ENCODE assay signal across 8 cellular contexts in genomic region chr3:51941798-51942602, GRCh38. TPM values are rescaled to one million over a fixed set of nuclear protein-coding genes. Genes with fewer than 3 reads are reported as not detected.
DNase-seq lines count a peak whose midpoint lies in the region; ATAC-seq and TF ChIP-seq lines count a peak whose summit lies in the region.

Gene PARP3 (plus strand): TSS chr3:51942363. CDS start chr3:51943356, 993 bp downstream.
Gene RRP9 (minus strand): TSS chr3:51941904. CDS start chr3:51941867, 37 bp downstream.

- TF ChIP-seq POLR2A in IMR-90 (IDR thresholded peaks at IDR 0.05; ENCODE audit: low read depth, low read length): peak; percentile 51

- H3K27me3 ChIP-seq in IMR-90 (ENCODE audit: control insufficient read depth, insufficient read depth, low read length): no peaks in the 10 kb centered on the region

- H3K9me3 ChIP-seq in IMR-90 (ENCODE audit: control insufficient read depth, insufficient read depth, low read length) (no peaks in the 10 kb centered on the region), mucosa of descending colon (no peaks in the 10 kb centered on the region)

- dilution Hi-C loops in IMR-90 (cut with HindIII; ENCODE audit: low sequenced_read_pairs, unreplicated experiment): no loop called here

- no TSS peak for BruUV-seq in IMR-90 (replicated peaks; lab: Mats Ljungman, UMichigan)

- H3K79me1 ChIP-seq in IMR-90 (ENCODE audit: low read depth in 1 of 2, low read length in 2 of 2): peaks cover 21 to 41% of the 10 kb centered on the region in 2 experiments; a peak in 3 of 4 replicates

- peak within 1 kb of the TSS; percentile 97 for H4K8ac ChIP-seq in IMR-90 (ENCODE audit: low read depth in 2 of 2, low read length in 2 of 2)

- CTCF ChIA-PET in IMR-90 (lab: Yijun Ruan, JAX): interaction anchor here (0.6 to 1.2 kb wide), 8 partner anchors 10 to 1326 kb away, joined by 3 to 10 read pairs (median 4); partner anchors contain the start of gene ABHD14B

- H4K91ac ChIP-seq in IMR-90 (ENCODE audit: insufficient read depth, low read depth, low read length): peak within 1 kb of the TSS; percentile 90

- H4K5ac ChIP-seq in IMR-90 (ENCODE audit: low read depth, low read length): peak within 1 kb of the TSS; percentile 98

- peak within 1 kb of the TSS; percentile 94 for H2AFZ ChIP-seq in IMR-90 (replicated peaks; ENCODE audit: low read length, poor library complexity)

- H2BK5ac ChIP-seq in IMR-90 (ENCODE audit: low read depth, low read length, poor library complexity, severe bottlenecking): peak within 1 kb of the TSS; percentile 79

- peak within 1 kb of the TSS; percentile 98 for H3K4me2 ChIP-seq in IMR-90 (ENCODE audit: low read depth, low read length)

- H3K9me1 ChIP-seq in IMR-90 (ENCODE audit: insufficient read depth, low read length): peaks cover 12% of the 10 kb centered on the region

- in situ Hi-C loops in IMR-90 (cut with MboI; ENCODE audit: low sequenced_read_pairs): loop anchor here (25.0 kb wide), 1 partner anchor 555 kb away; the partner anchor contains the start of genes MANF and RBM15B

- H3K14ac ChIP-seq in IMR-90 (replicated peaks; ENCODE audit: low read depth, low read length): peak within 1 kb of the TSS; percentile 92

- peaks cover 9% of the 10 kb centered on the region for H4K20me1 ChIP-seq in IMR-90 (ENCODE audit: insufficient read depth, low read length)

- POLR2A ChIA-PET in IMR-90 (lab: Charles Lee; ENCODE audit: unreplicated experiment): interaction anchor here (0.6 kb wide), 2 partner anchors 12 to 1373 kb away, joined by 3 to 5 read pairs; partner anchors contain the start of gene HEMK1

- peak; percentile 79 for ATAC-seq in GM21526 (IDR thresholded peaks at IDR 0.05; ENCODE audit: low FRiP score, unreplicated experiment)
- ATAC-seq in IMR-90 (ENCODE audit: low read depth): peak; percentile 93
- ATAC-seq in mucosa of descending colon: peak; percentile 91

- intact Hi-C loops in IMR-90 (cut with micrococcal nuclease): loop anchor here (1.0 to 5.0 kb wide), 8 partner anchors 32 to 255 kb away; partner anchors contain the start of genes ABHD14B, ACY1, DUSP7 and RPL29
- intact Hi-C loops in mucosa of descending colon (cut with DNase I, micrococcal nuclease): no loop called here

- peak within 1 kb of the TSS; percentile 49 for H3K4me3 ChIP-seq in IMR-90 (ENCODE audit: insufficient read depth, low read depth, low read length)
- H3K4me3 ChIP-seq in epithelial cell of esophagus (ENCODE audit: low read length): peak within 1 kb of the TSS; percentile 82
- H3K4me3 ChIP-seq in mucosa of descending colon: peak within 1 kb of the TSS; percentile 72

- H2BK120ac ChIP-seq in IMR-90 (ENCODE audit: low read depth, low read length): peak within 1 kb of the TSS; percentile 58

- peak within 1 kb of the TSS; percentile 37; the same call in 1 of the 2 replicates for H3K56ac ChIP-seq in IMR-90 (ENCODE audit: extremely low read depth, insufficient read depth, low read length)

- H3K4ac ChIP-seq in IMR-90 (ENCODE audit: low read depth, low read length): peak within 1 kb of the TSS; percentile 91

- H3K4me1 ChIP-seq in IMR-90 (ENCODE audit: control insufficient read depth, insufficient read depth, low read length): peaks cover 13% of the 10 kb centered on the region
- peaks cover 22% of the 10 kb centered on the region for H3K4me1 ChIP-seq in mucosa of descending colon (ENCODE audit: low read depth)

- H3K23ac ChIP-seq in IMR-90 (ENCODE audit: low read depth, low read length): peak within 1 kb of the TSS; percentile 54; the same call in 1 of the 2 replicates

- TF ChIP-seq CTCF in IMR-90 (conservative IDR thresholded peaks at IDR 0.05; ENCODE audit: low read depth, low read length): peak; percentile 99
- TF ChIP-seq CTCF in epithelial cell of esophagus (IDR thresholded peaks at IDR 0.05; ENCODE audit: insufficient read depth, low read depth, low read length, missing control alignments): peak; percentile 98
- TF ChIP-seq CTCF in mucosa of descending colon (IDR thresholded peaks at IDR 0.05): peak; percentile 99

- H3K9ac ChIP-seq in IMR-90 (ENCODE audit: low read depth, low read length): peak within 1 kb of the TSS; percentile 66

- WGBS in IMR-90 (ENCODE audit: extremely low coverage in 2 of 2, insufficient read length in 1 of 2), 2 experiments: 0% methylated on average over 32 of the region's 67 CpGs; no CpG with 5 or more reads in 1 of the 2 experiments

- 0 out of 2 replicates have a peak within 1 kb of the TSS, but pooled peaks have one; percentile 11 for H2BK20ac ChIP-seq in IMR-90 (ENCODE audit: low read depth, low read length)

- peak; percentile 98 for DNase-seq in DMS114 treated with DMSO at 0.1 percent for 48 hours (lab: John Stamatoyannopoulos, UW; ENCODE audit: unreplicated experiment)
- peak; percentile 100 for DNase-seq in IMR-90
- peak; percentile 99 for DNase-seq in OCI-M1 (lab: John Stamatoyannopoulos, UW)
- peak; percentile 98 for DNase-seq in activated T-cell treated with anti-CD3 and anti-CD28 coated beads for 4 hours
- peak; percentile 100 for DNase-seq in epithelial cell of esophagus (ENCODE audit: low read depth)
- peak; percentile 99 to 100 (median 100) for DNase-seq in mucosa of descending colon
- peak; percentile 99 to 100 for DNase-seq in stimulated activated CD8-positive, alpha-beta memory T cell treated with anti-CD3 and anti-CD28 coated beads, Interleukin-4, amount 100 ng/mL, for 4 hours (ENCODE audit: low read depth in 2 of 2, low spot score in 1 of 2)

- H3K18ac ChIP-seq in IMR-90 (ENCODE audit: low read depth, low read length): peak within 1 kb of the TSS; percentile 61

- peak within 1 kb of the TSS; percentile 96 for H2AK9ac ChIP-seq in IMR-90 (replicated peaks; ENCODE audit: low read depth, low read length, poor library complexity)

- peak; percentile 97 for TF ChIP-seq RAD21 in IMR-90 (IDR thresholded peaks at IDR 0.05; ENCODE audit: low read length)

- peak within 1 kb of the TSS; percentile 79 for H3K27ac ChIP-seq in IMR-90 (ENCODE audit: insufficient read depth, low read length)

- peak within 1 kb of the TSS; percentile 64; the same call in 1 of the 3 replicates for H2BK15ac ChIP-seq in IMR-90 (ENCODE audit: low read depth, low read length)

- H3K36me3 ChIP-seq in IMR-90 (ENCODE audit: control insufficient read depth, insufficient read depth, low read length): peaks cover 12% of the 10 kb centered on the region
- H3K36me3 ChIP-seq in mucosa of descending colon (ENCODE audit: low read depth): peaks cover 7% of the 10 kb centered on the region

- peak within 1 kb of the TSS; percentile 97 for H2AK5ac ChIP-seq in IMR-90 (ENCODE audit: low read depth, low read length)

TF ChIP-seq in IMR-90, 13 proteins besides CTCF, POLR2A, EP300 and RAD21:
- TF ChIP-seq NFE2L2 (IDR thresholded peaks at IDR 0.05; ENCODE audit: low read depth, low read length): no peak
- TF ChIP-seq BHLHE40 (IDR thresholded peaks at IDR 0.05; ENCODE audit: low read depth, low read length): peak; percentile 70
- TF ChIP-seq RFX5 (IDR thresholded peaks at IDR 0.05; ENCODE audit: low read depth, low read length): no peak
- no peak for TF ChIP-seq MAFK (IDR thresholded peaks at IDR 0.05; ENCODE audit: low read depth, low read length)
- TF ChIP-seq ELK1 (IDR thresholded peaks at IDR 0.05; ENCODE audit: borderline replicate concordance, low read depth, low read length): no peak
- peak; percentile 66 for TF ChIP-seq MAZ (IDR thresholded peaks at IDR 0.05; ENCODE audit: borderline replicate concordance, low read depth, low read length)
- no peak for TF ChIP-seq RCOR1 (IDR thresholded peaks at IDR 0.05; ENCODE audit: insufficient replicate concordance, low read length)
- TF ChIP-seq SMC3 (IDR thresholded peaks at IDR 0.05; ENCODE audit: low read depth, low read length): peak; percentile 79
- TF ChIP-seq FOS (IDR thresholded peaks at IDR 0.05; ENCODE audit: low read depth, low read length): no peak; the same call in 1 of the 2 replicates
- TF ChIP-seq CHD1 (IDR thresholded peaks at IDR 0.05; ENCODE audit: low read depth, low read length): no peak
- TF ChIP-seq CEBPB (IDR thresholded peaks at IDR 0.05; ENCODE audit: low read depth, low read length): no peak
- TF ChIP-seq MXI1 (IDR thresholded peaks at IDR 0.05; ENCODE audit: borderline replicate concordance, low read depth, low read length): peak; percentile 100
- peak; percentile 72 for TF ChIP-seq USF2 (IDR thresholded peaks at IDR 0.05; ENCODE audit: low read depth, low read length)
TF ChIP-seq in IMR-90: peak in this region for 5.

RNA-seq across cellular contexts. Expression of gene PARP3, which starts in this region (rescaled TPM):
- total RNA-seq in IMR-90 (2012; rRNA removed): 14.4 and 16.3 TPM in 2 replicates
- polyA plus RNA-seq in IMR-90 (2012; rRNA removed): 22.0 and 22.5 TPM in 2 replicates
- polyA plus RNA-seq in IMR-90 (2012; cell fraction: cytosol; rRNA removed): 14.1 and 15.6 TPM in 2 replicates
- 53.8 and 79.0 TPM in 2 replicates for polyA plus RNA-seq in IMR-90 (2012; cell fraction: nucleus; rRNA removed; ENCODE audit: low replicate concordance)
- total RNA-seq in mucosa of descending colon: 10 to 100 TPM; 27.0 to 34.0 (median 29.2) TPM

RNA-seq across cellular contexts. Expression of gene RRP9, which starts in this region (rescaled TPM):
- total RNA-seq in IMR-90 (2012; rRNA removed) (38.6 and 39.8 TPM in 2 replicates), mucosa of descending colon (10 to 100 TPM; 11.9 to 15.7 (median 15.3) TPM)
- polyA plus RNA-seq in IMR-90 (2012; rRNA removed): 30.9 and 32.1 TPM in 2 replicates
- polyA plus RNA-seq in IMR-90 (2012; cell fraction: cytosol; rRNA removed): 27.6 and 33.0 TPM in 2 replicates
- polyA plus RNA-seq in IMR-90 (2012; cell fraction: nucleus; rRNA removed; ENCODE audit: low replicate concordance): 21.4 and 51.0 TPM in 2 replicates

Comparison
In these comparisons a context has a peak if more than half of its experiments do, and no peak if none do; other contexts are left out.
1. Peak in every context shown above with its lines: DNase-seq, ATAC-seq, H3K4me3 ChIP-seq and H3K27ac ChIP-seq.